In the genomic region with DNA sequence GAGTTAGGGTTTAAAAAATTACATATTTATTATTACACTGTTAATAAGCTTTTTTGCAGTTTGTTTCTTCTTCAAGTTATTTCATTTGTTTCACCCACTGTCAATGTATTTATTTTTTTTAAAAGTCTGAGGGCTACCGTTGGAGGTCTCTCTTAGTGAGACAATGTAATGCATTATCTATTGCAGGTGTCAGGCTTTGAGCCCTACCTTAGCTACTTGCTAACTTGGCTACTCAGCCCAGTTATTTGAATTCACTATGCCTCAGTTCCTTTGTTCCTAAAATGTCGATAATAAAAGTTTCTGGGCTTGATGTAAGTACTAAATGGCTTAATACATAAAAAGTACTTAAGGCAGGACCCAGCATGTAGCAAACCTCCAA, we compare ENCODE assay signal across 13 cellular contexts. TPM values are rescaled to one million over a fixed set of nuclear protein-coding genes. Genes with fewer than 3 reads are reported as not detected.
DNase-seq lines count a peak whose midpoint lies in the region; ATAC-seq, FAIRE-seq and TF ChIP-seq lines count a peak whose summit lies in the region.
"Had no signal": no experiment of that assay in that cellular context is flagged by ENCODE, and none has a peak within 500 bp of the region (broad histone marks: within the 10 kb centered on the region; RNA-seq: fewer than 3 reads in every experiment).

No MANE protein-coding gene starts in this region.

- H3K9me3 Mint-ChIP-seq in GM23338 (peaks cover 16% of the 10 kb centered on the region), astrocyte (ENCODE audit: unreplicated experiment) (peaks cover 5% of the 10 kb centered on the region)
- H3K9me3 Mint-ChIP-seq: activated naive CD4-positive, alpha-beta T cell treated with anti-CD3 and anti-CD28 coated beads, Interleukin-2, amount 50 U/mL, for 72 hours had no signal

- DNase-seq in GM23338 (ENCODE audit: low spot score): no peak
- no peak for DNase-seq in astrocyte (ENCODE audit: low read depth)
- DNase-seq in kidney: no peak
- no peak for DNase-seq in smooth muscle cell (lab: John Stamatoyannopoulos, UW; ENCODE audit: unreplicated experiment)
- DNase-seq in MV-4-11 (lab: John Stamatoyannopoulos, UW): no peak
- no peak for DNase-seq in NCI-H1436 (lab: John Stamatoyannopoulos, UW)
- no peak for DNase-seq in C1 segment of cervical spinal cord (lab: John Stamatoyannopoulos, UW)
- DNase-seq: activated CD4-positive, alpha-beta T cell treated with anti-CD3 and anti-CD28 coated beads, Interleukin-2, amount 50 U/mL, for 4 hours; COR-L47; NCI-H510A; stimulated activated CD4-positive, alpha-beta T cell treated with anti-CD3 and anti-CD28 coated beads, Interleukin-2, amount 100 ng/mL, for 24 hours had no signal

- TF ChIP-seq CTCF in GM23338 (conservative IDR thresholded peaks at IDR 0.05; ENCODE audit: low read depth in 2 of 2) (no peak), astrocyte (IDR thresholded peaks at IDR 0.05; ENCODE audit: insufficient read depth, low read depth, low read length) (no peak), kidney (IDR thresholded peaks at IDR 0.05; ENCODE audit: borderline replicate concordance, extremely low read depth, insufficient read depth) (no peak), smooth muscle cell (IDR thresholded peaks at IDR 0.05; ENCODE audit: borderline replicate concordance, insufficient read depth, poor library complexity, severe bottlenecking) (no peak)

- H3K36me3 Mint-ChIP-seq in GM23338 (ENCODE audit: low read depth) (peaks cover 18% of the 10 kb centered on the region), astrocyte (ENCODE audit: low read depth, unreplicated experiment) (peaks cover 7% of the 10 kb centered on the region)
- H3K36me3 Mint-ChIP-seq: activated naive CD4-positive, alpha-beta T cell treated with anti-CD3 and anti-CD28 coated beads, Interleukin-2, amount 50 U/mL, for 72 hours had no signal

- H2AFZ ChIP-seq in GM23338 (no peak overlapping the region), astrocyte (ENCODE audit: low read depth, low read length) (peak overlapping the region; percentile 35), smooth muscle cell (ENCODE audit: low read depth) (peak overlapping the region; percentile 68)

- H3F3A ChIP-seq in GM23338 (replicated peaks; ENCODE audit: low read depth): no peaks in the 10 kb centered on the region
- H3F3A ChIP-seq in smooth muscle cell (ENCODE audit: low read depth): no peaks in the 10 kb centered on the region

- H3K4me1 ChIP-seq in GM23338 (ENCODE audit: insufficient read depth) (peaks cover 12% of the 10 kb centered on the region; the same call in 1 of the 2 replicates), astrocyte (ENCODE audit: insufficient read depth, low read length) (peaks cover 9% of the 10 kb centered on the region), kidney (ENCODE audit: control insufficient read depth in 1 of 2, insufficient read depth in 1 of 2, low read depth in 1 of 2, low read length in 2 of 2) (peaks cover 0 to 16% of the 10 kb centered on the region in 2 donors), smooth muscle cell (ENCODE audit: low read depth) (peaks cover 9% of the 10 kb centered on the region)

- no peaks in the 10 kb centered on the region for H3K36me3 ChIP-seq in GM23338 (ENCODE audit: insufficient read depth)
- H3K36me3 ChIP-seq in astrocyte (ENCODE audit: insufficient read depth, low read length): peaks cover 5% of the 10 kb centered on the region
- no peaks in the 10 kb centered on the region for H3K36me3 ChIP-seq in kidney (ENCODE audit: control insufficient read depth in 1 of 2, insufficient read depth in 2 of 2, low read length in 2 of 2)
- H3K36me3 ChIP-seq in smooth muscle cell (ENCODE audit: low read depth): no peaks in the 10 kb centered on the region

- H3K9me2 ChIP-seq in GM23338 (ENCODE audit: insufficient read depth): no peaks in the 10 kb centered on the region

- H3K79me2 ChIP-seq in GM23338 (replicated peaks; ENCODE audit: insufficient read depth) (no peaks in the 10 kb centered on the region), astrocyte (ENCODE audit: insufficient read depth, low read length) (peaks cover 45% of the 10 kb centered on the region), smooth muscle cell (ENCODE audit: low read depth) (peaks cover 38% of the 10 kb centered on the region)

- no peak overlapping the region for H3K27ac Mint-ChIP-seq in GM23338
- H3K27ac Mint-ChIP-seq in astrocyte (ENCODE audit: unreplicated experiment): no peak overlapping the region
- H3K27ac Mint-ChIP-seq: activated naive CD4-positive, alpha-beta T cell treated with anti-CD3 and anti-CD28 coated beads, Interleukin-2, amount 50 U/mL, for 72 hours had no signal

- no peaks in the 10 kb centered on the region for H4K20me1 ChIP-seq in GM23338 (replicated peaks; ENCODE audit: insufficient read depth)
- H4K20me1 ChIP-seq in astrocyte (ENCODE audit: insufficient read depth, low read length): no peaks in the 10 kb centered on the region
- H4K20me1 ChIP-seq in smooth muscle cell (ENCODE audit: low read depth): no peaks in the 10 kb centered on the region

- H3K4me3 ChIP-seq in GM23338 (no peak overlapping the region), astrocyte (ENCODE audit: insufficient read depth, low read depth, low read length) (peak overlapping the region; percentile 90), kidney (ENCODE audit: low read length in 2 of 2) (peak overlapping the region; percentile 71 to 88), smooth muscle cell (peak overlapping the region; percentile 64)

- H3K4me1 Mint-ChIP-seq in GM23338 (peaks cover 10% of the 10 kb centered on the region; the same call in 2 of the 3 replicates), astrocyte (ENCODE audit: low read depth, unreplicated experiment) (peaks cover 14% of the 10 kb centered on the region)

- H3K9ac ChIP-seq in astrocyte (ENCODE audit: low read length) (peak overlapping the region; percentile 97), kidney (ENCODE audit: low read length in 2 of 2) (peak overlapping the region in 1 of 2 donors; percentile 65), smooth muscle cell (ENCODE audit: low read depth) (peak overlapping the region; percentile 92)

- no peaks in the 10 kb centered on the region for H3K9me3 ChIP-seq in astrocyte (ENCODE audit: insufficient read depth, low read depth, low read length)
- H3K9me3 ChIP-seq in kidney (ENCODE audit: control insufficient read depth in 1 of 2, low read length in 2 of 2): no peaks in the 10 kb centered on the region
- no peaks in the 10 kb centered on the region for H3K9me3 ChIP-seq in smooth muscle cell (replicated peaks; ENCODE audit: low read depth)

- WGBS in smooth muscle cell (ENCODE audit: low lambda C conversion rate): 81% methylated on average over 2 of the region's 2 CpGs

- intact Hi-C loops in kidney (cut with DNase I): no loop called here

- H3K27me3 ChIP-seq in GM23338 (ENCODE audit: insufficient read depth): no peaks in the 10 kb centered on the region
- H3K27me3 ChIP-seq in astrocyte (ENCODE audit: insufficient read depth, low read length): no peaks in the 10 kb centered on the region
- no peaks in the 10 kb centered on the region for H3K27me3 ChIP-seq in smooth muscle cell (ENCODE audit: low read depth)

- H3K4me2 ChIP-seq in GM23338: no peak overlapping the region
- H3K4me2 ChIP-seq in astrocyte (ENCODE audit: low read length): peak overlapping the region; percentile 82
- peak overlapping the region; percentile 90 for H3K4me2 ChIP-seq in smooth muscle cell

- no peak overlapping the region for H3K4me3 Mint-ChIP-seq in GM23338
- H3K4me3 Mint-ChIP-seq in astrocyte (ENCODE audit: unreplicated experiment): no peak overlapping the region

- no peak; the same call in 2 of the 3 replicates for ATAC-seq in GM23338
- no peak for ATAC-seq in GM21526 (IDR thresholded peaks at IDR 0.05; ENCODE audit: low FRiP score, unreplicated experiment)

- H3K27me3 Mint-ChIP-seq in GM23338 (ENCODE audit: insufficient read depth, low read depth, poor library complexity) (peaks cover 3% of the 10 kb centered on the region), astrocyte (ENCODE audit: low read depth, unreplicated experiment) (no peaks in the 10 kb centered on the region)

- FAIRE-seq in astrocyte (lab: Jason Lieb, UNC) (no peak), kidney (lab: Jason Lieb, UNC) (no peak)

- H3K27ac ChIP-seq in GM23338 (ENCODE audit: low read depth): peak overlapping the region; percentile 57; the same call in 1 of the 2 replicates
- H3K27ac ChIP-seq in astrocyte (ENCODE audit: low read depth, low read length): peak overlapping the region; percentile 93
- peak overlapping the region in 1 of 2 donors; percentile 53 for H3K27ac ChIP-seq in kidney (ENCODE audit: low read depth in 2 of 2, low read length in 2 of 2)
- H3K27ac ChIP-seq in smooth muscle cell (ENCODE audit: low read depth): peak overlapping the region; percentile 91

TF ChIP-seq in GM23338, 12 proteins besides CTCF, POLR2A, EP300 and RAD21 (continues in another document):
- TF ChIP-seq EZH2 (IDR thresholded peaks at IDR 0.05; ENCODE audit: low read depth, unreplicated experiment) (no peak), STAT1 (IDR thresholded peaks at IDR 0.05; ENCODE audit: unreplicated experiment) (no peak)

RNA-seq across cellular contexts. Expression of gene TFPI, which starts 0.5 kb away (rescaled TPM):
- total RNA-seq in GM23338 (2014; rRNA removed; shearing (Covaris generic)): 0.58 and 1.8 TPM in 2 replicates
- polyA plus RNA-seq in GM23338 (2016; fragmentation: Nextera tagmentation; extraction: Ambion mirVana): 1.9 and 2.2 TPM in 2 replicates
- 52.9 and 56.6 TPM in 2 replicates for total RNA-seq in astrocyte
- 266 TPM for total RNA-seq in kidney
- 26.2 TPM for polyA plus RNA-seq in kidney (ENCODE audit: insufficient read depth, low read depth, low replicate concordance)
- total RNA-seq in smooth muscle cell: 194 and 243 TPM in 2 replicates
- 159 and 169 TPM in 2 replicates for polyA plus RNA-seq in smooth muscle cell

Comparison
In these comparisons a context has a peak if more than half of its experiments do, and no peak if none do; other contexts are left out.
1. RNA of gene TFPI, which starts 0.5 kb away (total RNA-seq): 266 TPM in kidney (single experiment), 194 to 243 TPM in smooth muscle cell and 52.9 to 56.6 TPM in astrocyte; 0.58 to 1.8 TPM in GM23338; every median in the first group is over 10 times any median in the second.